8 cellular contexts compared by ENCODE assay signal in genomic region chr11:6655020-6655789, GRCh38. TPM values are rescaled to one million over a fixed set of nuclear protein-coding genes. Genes with fewer than 3 reads are reported as not detected.
DNase-seq lines count a peak whose midpoint lies in the region; ATAC-seq and TF ChIP-seq lines count a peak whose summit lies in the region.

No MANE protein-coding gene starts in this region.

- DNase-seq in HAP-1 (ENCODE audit: low spot score in 2 of 2) = peak in 1 of 2 experiments; percentile 17
- no peak for DNase-seq in iPS DF 6.9 (ENCODE audit: low read depth, low spot score)
- peak; percentile 81 for DNase-seq in spleen
- DNase-seq in RPMI8226 = no peak
- DNase-seq in foreskin melanocyte = no peak
- no peak for DNase-seq in mesothelial cell of epicardium (ENCODE audit: low spot score in 2 of 2, unreplicated experiment in 2 of 2)

- no CpG with 5 or more reads among the region's 84 CpGs for WGBS in iPS DF 6.9 (ENCODE audit: insufficient coverage, insufficient read length)
- 4 to 11% (median 4%) methylated on average over 15 to 84 of the region's 84 CpGs for WGBS in spleen, 5 donors

- H3K27me3 Mint-ChIP-seq in activated T-helper 17 cell treated with anti-CD3 and anti-CD28 coated beads, Interleukin-2, amount 50 U/mL, for 72 hours = peaks cover 7% of the 10 kb centered on the region
- H3K27me3 Mint-ChIP-seq in mesothelial cell of epicardium (ENCODE audit: low read depth) = peaks cover 18% of the 10 kb centered on the region

- H3K36me3 ChIP-seq in HAP-1 (replicated peaks) (no peaks in the 10 kb centered on the region), iPS DF 6.9 (ENCODE audit: control insufficient read depth, insufficient read depth, low read length) (no peaks in the 10 kb centered on the region; the same call in 1 of the 2 replicates), spleen (no peaks in the 10 kb centered on the region)

- H3K9me3 Mint-ChIP-seq in activated T-helper 17 cell treated with anti-CD3 and anti-CD28 coated beads, Interleukin-2, amount 50 U/mL, for 72 hours = no peaks in the 10 kb centered on the region
- H3K9me3 Mint-ChIP-seq in mesothelial cell of epicardium = no peaks in the 10 kb centered on the region

- peak; percentile 72 for ATAC-seq in activated T-helper 17 cell treated with anti-CD3 and anti-CD28 coated beads, Interleukin-2, amount 50 U/mL, for 72 hours (replicated peaks)
- ATAC-seq in GM18907 (IDR thresholded peaks at IDR 0.05; ENCODE audit: unreplicated experiment) = no peak

- no peaks in the 10 kb centered on the region for H3K4me1 Mint-ChIP-seq in activated T-helper 17 cell treated with anti-CD3 and anti-CD28 coated beads, Interleukin-2, amount 50 U/mL, for 72 hours
- H3K4me1 Mint-ChIP-seq in mesothelial cell of epicardium = peaks cover 12% of the 10 kb centered on the region

- no peaks in the 10 kb centered on the region for H3K36me3 Mint-ChIP-seq in activated T-helper 17 cell treated with anti-CD3 and anti-CD28 coated beads, Interleukin-2, amount 50 U/mL, for 72 hours (ENCODE audit: low read depth)
- H3K36me3 Mint-ChIP-seq in mesothelial cell of epicardium = no peaks in the 10 kb centered on the region

- H3K4me1 ChIP-seq in HAP-1 (no peaks in the 10 kb centered on the region), iPS DF 6.9 (ENCODE audit: control insufficient read depth, insufficient read depth, low read length) (peaks cover 4% of the 10 kb centered on the region; the same call in 1 of the 2 replicates), spleen (peaks cover 0 to 59% (median 28%) of the 10 kb centered on the region in 6 donors)

- H3K4me3 ChIP-seq in HAP-1 (peak overlapping the region; percentile 8; the same call in 1 of the 2 replicates), iPS DF 6.9 (ENCODE audit: low read length) (peak overlapping the region; percentile 84), spleen (peak overlapping the region; percentile 25 to 73 (median 34))

- in situ Hi-C loops in HAP-1 (cut with MboI; ENCODE audit: low sequenced_read_pairs) = no loop called here

- no peak overlapping the region for H3K27ac Mint-ChIP-seq in activated T-helper 17 cell treated with anti-CD3 and anti-CD28 coated beads, Interleukin-2, amount 50 U/mL, for 72 hours
- H3K27ac Mint-ChIP-seq in mesothelial cell of epicardium = no peak overlapping the region

- H3K9me3 ChIP-seq in HAP-1 = no peaks in the 10 kb centered on the region
- H3K9me3 ChIP-seq in iPS DF 6.9 (ENCODE audit: control insufficient read depth, insufficient read depth, low read length) = no peaks in the 10 kb centered on the region
- no peaks in the 10 kb centered on the region for H3K9me3 ChIP-seq in spleen

- no peak for TF ChIP-seq POLR2A in spleen (IDR thresholded peaks at IDR 0.05)

- H3K4me3 Mint-ChIP-seq in activated T-helper 17 cell treated with anti-CD3 and anti-CD28 coated beads, Interleukin-2, amount 50 U/mL, for 72 hours = no peak overlapping the region
- H3K4me3 Mint-ChIP-seq in mesothelial cell of epicardium = no peak overlapping the region

- TF ChIP-seq CTCF in spleen (IDR thresholded peaks at IDR 0.05 in 8 of 11, conservative IDR thresholded peaks at IDR 0.05 in 3 of 11) (no peak), mesothelial cell of epicardium (IDR thresholded peaks at IDR 0.05; ENCODE audit: unreplicated experiment) (no peak)

- H3K27ac ChIP-seq in iPS DF 6.9 (ENCODE audit: low read length) = no peak overlapping the region
- H3K27ac ChIP-seq in spleen = peak overlapping the region; percentile 51 to 86 (median 71)

- intact Hi-C loops in spleen (cut with DNase I; ENCODE audit: low total_unique reads) = no loop called here

- peaks cover 9% of the 10 kb centered on the region for H3K27me3 ChIP-seq in HAP-1 (ENCODE audit: low read depth)
- peaks cover 12% of the 10 kb centered on the region for H3K27me3 ChIP-seq in iPS DF 6.9 (ENCODE audit: control insufficient read depth, insufficient read depth, low read length)
- H3K27me3 ChIP-seq in spleen (replicated peaks in 1 of 7) = peaks cover 0 to 24% (median 0%) of the 10 kb centered on the region in 7 donors

RNA-seq across cellular contexts. Expression of gene DCHS1, which starts 0.4 kb away (rescaled TPM):
- 1 to 10 TPM in 1 of 2 donors, under 1 TPM in 1; 0.26 to 1.5 TPM for total RNA-seq in activated T-helper 17 cell treated with anti-CD3 and anti-CD28 coated beads, Interleukin-2, amount 50 U/mL, for 72 hours
- total RNA-seq in spleen (10 to 100 TPM; 29.8 to 58.8 (median 43.4) TPM), mesothelial cell of epicardium (75.9 to 81.2 TPM (median 77.3 TPM) in 3 replicates)
- polyA plus RNA-seq in spleen = 1 to 10 TPM; 1.9 to 7.6 (median 3.1) TPM

RNA-seq across cellular contexts. Expression of gene MRPL17, which starts 27.9 kb away (rescaled TPM):
- total RNA-seq in activated T-helper 17 cell treated with anti-CD3 and anti-CD28 coated beads, Interleukin-2, amount 50 U/mL, for 72 hours = 10 to 100 TPM; 65.8 to 74.7 TPM
- 10 to 100 TPM; 31.1 to 74.7 (median 41.1) TPM for total RNA-seq in spleen
- polyA plus RNA-seq in spleen = 10 to 100 TPM; 41.7 to 70.2 (median 52.9) TPM
- 41.6 to 45.3 TPM (median 42.7 TPM) in 3 replicates for total RNA-seq in mesothelial cell of epicardium

RNA-seq across cellular contexts. Expression of gene TPP1, which starts 36.0 kb away (rescaled TPM):
- total RNA-seq in activated T-helper 17 cell treated with anti-CD3 and anti-CD28 coated beads, Interleukin-2, amount 50 U/mL, for 72 hours = 100 to 1,000 TPM in 1 of 2 donors, 10 to 100 TPM in 1; 75.7 to 172 TPM
- total RNA-seq in spleen (100 to 1,000 TPM; 159 to 306 (median 232) TPM), mesothelial cell of epicardium (45.8 to 50.1 TPM (median 46.0 TPM) in 3 replicates)
- 10 to 100 TPM; 54.9 to 61.6 (median 60.6) TPM for polyA plus RNA-seq in spleen

RNA-seq across cellular contexts. Expression of gene TAF10, which starts 43.2 kb away (rescaled TPM):
- total RNA-seq in activated T-helper 17 cell treated with anti-CD3 and anti-CD28 coated beads, Interleukin-2, amount 50 U/mL, for 72 hours = 100 to 1,000 TPM in 1 of 2 donors, 10 to 100 TPM in 1; 82.2 to 106 TPM
- total RNA-seq in spleen (100 to 1,000 TPM; 133 to 159 (median 148) TPM), mesothelial cell of epicardium (112 to 119 TPM (median 115 TPM) in 3 replicates)
- polyA plus RNA-seq in spleen = 100 to 1,000 TPM; 103 to 151 (median 140) TPM

RNA-seq across cellular contexts. Expression of gene ILK, which starts 51.6 kb away (rescaled TPM):
- total RNA-seq in activated T-helper 17 cell treated with anti-CD3 and anti-CD28 coated beads, Interleukin-2, amount 50 U/mL, for 72 hours = 100 to 1,000 TPM in 1 of 2 donors, 10 to 100 TPM in 1; 85.0 to 113 TPM
- total RNA-seq in spleen = 100 to 1,000 TPM; 122 to 194 (median 141) TPM
- 100 to 1,000 TPM in 1 of 3 donors, 10 to 100 TPM in 2; 71.4 to 108 (median 76.5) TPM for polyA plus RNA-seq in spleen
- total RNA-seq in mesothelial cell of epicardium = 127 to 144 TPM (median 130 TPM) in 3 replicates

Comparison
In these comparisons a context has a peak if more than half of its experiments do, and no peak if none do; other contexts are left out.
1. H3K4me3 ChIP-seq: peak in every context shown above with its lines; median percentile 84 in iPS DF 6.9; 34 in spleen; 8 in HAP-1.
2. RNA of gene DCHS1, which starts 0.4 kb away (total RNA-seq): 75.9 to 81.2 TPM in mesothelial cell of epicardium and 29.8 to 58.8 TPM in spleen; 0.26 to 1.5 TPM in activated T-helper 17 cell treated with anti-CD3 and anti-CD28 coated beads, Interleukin-2, amount 50 U/mL, for 72 hours; every median in the first group is over 10 times any median in the second.